ENCODE assay signal across 13 cellular contexts in genomic region chr17:1646199-1646875, GRCh38. TPM values are rescaled to one million over a fixed set of nuclear protein-coding genes. Genes with fewer than 3 reads are reported as not detected.
A peak's percentile ranks its signal among the peaks of the same experiment; 100 is the strongest.
DNase-seq lines count a peak whose midpoint lies in the region; ATAC-seq and TF ChIP-seq lines count a peak whose summit lies in the region.
"Had no signal": no experiment of that assay in that cellular context is flagged by ENCODE, and none has a peak within 500 bp of the region (broad histone marks: within the 10 kb centered on the region; RNA-seq: fewer than 3 reads in every experiment).

No MANE protein-coding gene starts in this region.

- peaks cover 0 to 20% (median 7%) of the 10 kb centered on the region in 3 donors for H3K27me3 Mint-ChIP-seq in CD14-positive monocyte (ENCODE audit: low read depth in 3 of 3)
- H3K27me3 Mint-ChIP-seq: effector memory CD8-positive, alpha-beta T cell had no signal

- no peak overlapping the region for H4K5ac ChIP-seq in IMR-90 (ENCODE audit: low read depth, low read length)

- TF ChIP-seq POLR2A in IMR-90 (IDR thresholded peaks at IDR 0.05; ENCODE audit: low read depth, low read length) (no peak), esophagus squamous epithelium (IDR thresholded peaks at IDR 0.05) (no peak)

- H3K27me3 ChIP-seq in IMR-90 (ENCODE audit: control insufficient read depth, insufficient read depth, low read length) (no peaks in the 10 kb centered on the region), esophagus squamous epithelium (no peaks in the 10 kb centered on the region), rectal smooth muscle tissue (ENCODE audit: control insufficient read depth, insufficient read depth, low read length) (no peaks in the 10 kb centered on the region)

- no CpG with 5 or more reads among the region's 13 CpGs for WGBS in IMR-90 (ENCODE audit: extremely low coverage in 2 of 2, insufficient read length in 1 of 2), 2 experiments
- WGBS in esophagus squamous epithelium, 2 donors, result 80 to 82% methylated on average over 8 to 9 of the region's 13 CpGs

- no peak for TF ChIP-seq RAD21 in IMR-90 (IDR thresholded peaks at IDR 0.05; ENCODE audit: low read length)

- H3K4me3 ChIP-seq in IMR-90 (ENCODE audit: insufficient read depth, low read depth, low read length) (no peak overlapping the region), esophagus squamous epithelium (peak overlapping the region in 1 of 4 donors; percentile 74), rectal smooth muscle tissue (ENCODE audit: low read length) (no peak overlapping the region)

- peaks cover 23 to 31% of the 10 kb centered on the region in 2 donors for H3K36me3 Mint-ChIP-seq in CD14-positive monocyte

- peaks cover 14% of the 10 kb centered on the region for H3K9me1 ChIP-seq in IMR-90 (ENCODE audit: insufficient read depth, low read length)

- H2BK5ac ChIP-seq in IMR-90 (ENCODE audit: low read depth, low read length, poor library complexity, severe bottlenecking), result no peak overlapping the region

- no peak overlapping the region for H2BK20ac ChIP-seq in IMR-90 (ENCODE audit: low read depth, low read length)

- TF ChIP-seq CTCF in CD14-positive monocyte (IDR thresholded peaks at IDR 0.05) (no peak), IMR-90 (conservative IDR thresholded peaks at IDR 0.05; ENCODE audit: low read depth, low read length) (no peak), esophagus squamous epithelium (IDR thresholded peaks at IDR 0.05) (no peak), GM13977 (IDR thresholded peaks at IDR 0.05; ENCODE audit: extremely low read depth, insufficient read depth, missing control alignments) (no peak)

- H3K23ac ChIP-seq in IMR-90 (ENCODE audit: low read depth, low read length), result no peak overlapping the region

- peak overlapping the region in 5 of 7 donors; percentile 24 to 94 (median 86) for H3K27ac Mint-ChIP-seq in CD14-positive monocyte
- H3K27ac Mint-ChIP-seq: effector memory CD8-positive, alpha-beta T cell had no signal

- peaks cover 26% of the 10 kb centered on the region for H4K20me1 ChIP-seq in IMR-90 (ENCODE audit: insufficient read depth, low read length)

- no peak for ATAC-seq in IMR-90 (ENCODE audit: low read depth)
- no peak for ATAC-seq in HG02610 (IDR thresholded peaks at IDR 0.05; ENCODE audit: unreplicated experiment)
- ATAC-seq: effector memory CD8-positive, alpha-beta T cell had no signal

- dilution Hi-C loops in IMR-90 (cut with HindIII; ENCODE audit: low sequenced_read_pairs, unreplicated experiment), result no loop called here

- H3K36me3 ChIP-seq in IMR-90 (ENCODE audit: control insufficient read depth, insufficient read depth, low read length) (peaks cover 12% of the 10 kb centered on the region), esophagus squamous epithelium (peaks cover 8 to 21% (median 9%) of the 10 kb centered on the region in 3 donors), rectal smooth muscle tissue (ENCODE audit: control insufficient read depth, insufficient read depth, low read length) (peaks cover 8% of the 10 kb centered on the region)

- DNase-seq in CD14-positive monocyte (ENCODE audit: low spot score) (no peak), IMR-90 (no peak), esophagus squamous epithelium (lab: John Stamatoyannopoulos, UW) (no peak), GM13977 (ENCODE audit: low spot score) (no peak), NCI-H2171 treated with DMSO at 0.1 percent for 48 hours (lab: John Stamatoyannopoulos, UW) (no peak), retina (no peak)
- DNase-seq: effector memory CD8-positive, alpha-beta T cell; NCI-H1436; NCI-H69; stimulated activated CD4-positive, alpha-beta T cell treated with anti-CD3 and anti-CD28 coated beads, Interleukin-2, amount 100 ng/mL, for 48 hours; stimulated activated naive CD4-positive, alpha-beta T cell treated with Interleukin-2 at 50 U/mL for 16 hours had no signal

- POLR2A ChIA-PET in IMR-90 (lab: Charles Lee; ENCODE audit: unreplicated experiment), result no interaction called here

- H3K4me1 Mint-ChIP-seq in CD14-positive monocyte, result peaks cover 54% of the 10 kb centered on the region

- H3K4me1 ChIP-seq in IMR-90 (ENCODE audit: control insufficient read depth, insufficient read depth, low read length) (peaks cover 30% of the 10 kb centered on the region), esophagus squamous epithelium (peaks cover 38 to 78% (median 42%) of the 10 kb centered on the region in 3 donors), rectal smooth muscle tissue (ENCODE audit: control insufficient read depth, insufficient read depth, low read length) (peaks cover 17% of the 10 kb centered on the region)

- H3K14ac ChIP-seq in IMR-90 (replicated peaks; ENCODE audit: low read depth, low read length), result no peak overlapping the region; the same call in 1 of the 2 replicates

- no peaks in the 10 kb centered on the region; a peak in 1 of 4 replicates for H3K79me1 ChIP-seq in IMR-90 (ENCODE audit: low read depth in 1 of 2, low read length in 2 of 2)

- no peak overlapping the region; the same call in 1 of the 2 replicates for H4K91ac ChIP-seq in IMR-90 (ENCODE audit: insufficient read depth, low read depth, low read length)

- H2AK5ac ChIP-seq in IMR-90 (ENCODE audit: low read depth, low read length), result 0 out of 2 replicates have a peak overlapping the region, but pooled peaks have one; percentile 61

- H3K4me2 ChIP-seq in IMR-90 (ENCODE audit: low read depth, low read length), result no peak overlapping the region

- in situ Hi-C loops in IMR-90 (cut with MboI; ENCODE audit: low sequenced_read_pairs), result loop anchor here (5.0 kb wide), 1 partner anchor 69 kb away; no protein-coding TSS in a partner anchor
- in situ Hi-C loops in GM13977 (cut with MboI; ENCODE audit: low pct_unique_long_range_greater_than_20kb, low sequenced_read_pairs, unreplicated experiment), result no loop called here

- no peak overlapping the region for H3K56ac ChIP-seq in IMR-90 (ENCODE audit: extremely low read depth, insufficient read depth, low read length)

- no peak overlapping the region; a peak in 1 of 4 replicates for H4K8ac ChIP-seq in IMR-90 (ENCODE audit: low read depth in 2 of 2, low read length in 2 of 2)

- H3K9ac ChIP-seq in IMR-90 (ENCODE audit: low read depth, low read length), result no peak overlapping the region
- no peak overlapping the region for H3K9ac ChIP-seq in rectal smooth muscle tissue (ENCODE audit: low read length)

- H3K9me3 ChIP-seq in IMR-90 (ENCODE audit: control insufficient read depth, insufficient read depth, low read length), result no peaks in the 10 kb centered on the region
- H3K9me3 ChIP-seq in esophagus squamous epithelium, result no peaks in the 10 kb centered on the region

- no peak overlapping the region; the same call in 1 of the 2 replicates for H3K4ac ChIP-seq in IMR-90 (ENCODE audit: low read depth, low read length)

- no TSS peak for BruUV-seq in IMR-90 (replicated peaks; lab: Mats Ljungman, UMichigan)

- peaks cover 0 to 3% (median 0%) of the 10 kb centered on the region in 7 donors for H3K9me3 Mint-ChIP-seq in CD14-positive monocyte
- H3K9me3 Mint-ChIP-seq: effector memory CD8-positive, alpha-beta T cell had no signal

- intact Hi-C loops in CD14-positive monocyte (cut with micrococcal nuclease) (loop anchor here (5.0 to 10.0 kb wide), 6 partner anchors 34 to 748 kb away; partner anchors contain the start of gene TLCD2 (in 1 of the 2)), IMR-90 (cut with micrococcal nuclease) (loop anchor here (5.0 kb wide), 1 partner anchor 389 kb away; no protein-coding TSS in a partner anchor), esophagus squamous epithelium (cut with DNase I) (no loop called here)

- no peak overlapping the region for H3K18ac ChIP-seq in IMR-90 (ENCODE audit: low read depth, low read length)

- CTCF ChIA-PET in IMR-90 (lab: Yijun Ruan, JAX), result interaction anchor here (0.6 to 1.5 kb wide), 2 partner anchors 31 to 72 kb away, joined by 4 read pairs; no protein-coding TSS in a partner anchor

- H3K27ac ChIP-seq in IMR-90 (ENCODE audit: insufficient read depth, low read length) (no peak overlapping the region), esophagus squamous epithelium (peak overlapping the region in 3 of 4 donors; percentile 61 to 87 (median 80)), rectal smooth muscle tissue (ENCODE audit: low read depth, low read length) (peak overlapping the region; percentile 19)

- peak overlapping the region; percentile 84 to 91 for H3K4me3 Mint-ChIP-seq in CD14-positive monocyte

- no peak overlapping the region for H2AFZ ChIP-seq in IMR-90 (replicated peaks; ENCODE audit: low read length, poor library complexity)

- H2AK9ac ChIP-seq in IMR-90 (replicated peaks; ENCODE audit: low read depth, low read length, poor library complexity), result peak overlapping the region; percentile 23

- H2BK15ac ChIP-seq in IMR-90 (ENCODE audit: low read depth, low read length), result no peak overlapping the region

- H2BK120ac ChIP-seq in IMR-90 (ENCODE audit: low read depth, low read length), result peak overlapping the region; percentile 3; the same call in 1 of the 2 replicates

TF ChIP-seq in IMR-90, 13 proteins besides CTCF, POLR2A, EP300 and RAD21 (continues in another document):
- TF ChIP-seq MAZ (IDR thresholded peaks at IDR 0.05; ENCODE audit: borderline replicate concordance, low read depth, low read length), result no peak
- TF ChIP-seq BHLHE40 (IDR thresholded peaks at IDR 0.05; ENCODE audit: low read depth, low read length), result no peak

RNA-seq across cellular contexts. Expression of gene SCARF1, which starts 0.8 kb away (rescaled TPM):
- 1 to 10 TPM; 5.2 to 6.3 TPM for polyA plus RNA-seq in CD14-positive monocyte
- 0.18 and 0.28 TPM in 2 replicates for total RNA-seq in IMR-90 (2012; rRNA removed)
- polyA plus RNA-seq in IMR-90 (2012; rRNA removed), result 0.34 and 0.43 TPM in 2 replicates
- 0.13 and 0.40 TPM in 2 replicates for polyA plus RNA-seq in IMR-90 (2012; cell fraction: cytosol; rRNA removed)
- 2.4 and 4.2 TPM in 2 replicates for polyA plus RNA-seq in IMR-90 (2012; cell fraction: nucleus; rRNA removed; ENCODE audit: low replicate concordance)
- 1 to 10 TPM; 2.0 to 5.7 (median 3.3) TPM for total RNA-seq in esophagus squamous epithelium

RNA-seq across cellular contexts. Expression of gene RILP, which starts 3.3 kb away (rescaled TPM):
- 10 to 100 TPM; 49.4 to 49.5 TPM for polyA plus RNA-seq in CD14-positive monocyte
- total RNA-seq in IMR-90 (2012; rRNA removed), result 3.9 TPM in 2 replicates
- polyA plus RNA-seq in IMR-90 (2012; rRNA removed), result 6.0 and 7.3 TPM in 2 replicates
- 4.0 and 6.5 TPM in 2 replicates for polyA plus RNA-seq in IMR-90 (2012; cell fraction: cytosol; rRNA removed)
- 9.0 and 11.3 TPM in 2 replicates for polyA plus RNA-seq in IMR-90 (2012; cell fraction: nucleus; rRNA removed; ENCODE audit: low replicate concordance)
- total RNA-seq in esophagus squamous epithelium, result 10 to 100 TPM in 3 of 4 donors, 1 to 10 TPM in 1; 3.0 to 16.5 (median 13.9) TPM

RNA-seq across cellular contexts. Expression of gene SLC43A2, which starts 17.7 kb away (rescaled TPM):
- polyA plus RNA-seq in CD14-positive monocyte (100 to 1,000 TPM; 115 to 151 TPM), IMR-90 (2012; rRNA removed) (9.0 and 10.3 TPM in 2 replicates)
- total RNA-seq in IMR-90 (2012; rRNA removed) (3.3 and 3.8 TPM in 2 replicates), esophagus squamous epithelium (10 to 100 TPM in 1 of 4 donors, 1 to 10 TPM in 3; 2.5 to 12.4 (median 5.3) TPM)
- polyA plus RNA-seq in IMR-90 (2012; cell fraction: cytosol; rRNA removed), result 6.7 and 12.6 TPM in 2 replicates
- polyA plus RNA-seq in IMR-90 (2012; cell fraction: nucleus; rRNA removed; ENCODE audit: low replicate concordance), result 6.9 and 14.7 TPM in 2 replicates

RNA-seq across cellular contexts. Expression of gene PRPF8, which starts 38.3 kb away (rescaled TPM):
- polyA plus RNA-seq in CD14-positive monocyte (10 to 100 TPM; 53.3 to 78.0 TPM), IMR-90 (2012; rRNA removed) (160 and 167 TPM in 2 replicates)
- total RNA-seq in IMR-90 (2012; rRNA removed) (113 and 141 TPM in 2 replicates), esophagus squamous epithelium (100 to 1,000 TPM; 112 to 157 (median 145) TPM)
- polyA plus RNA-seq in IMR-90 (2012; cell fraction: cytosol; rRNA removed), result 63.5 and 106 TPM in 2 replicates
- 249 and 303 TPM in 2 replicates for polyA plus RNA-seq in IMR-90 (2012; cell fraction: nucleus; rRNA removed; ENCODE audit: low replicate concordance)
